In genomic region chr4:150038335-150039076, GRCh38 we compare ENCODE assay signal across 13 cellular contexts. TPM values are rescaled to one million over a fixed set of nuclear protein-coding genes. Genes with fewer than 3 reads are reported as not detected.
A peak's percentile ranks its signal among the peaks of the same experiment; 100 is the strongest.
DNase-seq lines count a peak whose midpoint lies in the region; ATAC-seq and TF ChIP-seq lines count a peak whose summit lies in the region.
"Had no signal": no experiment of that assay in that cellular context is flagged by ENCODE, and none has a peak within 500 bp of the region (broad histone marks: within the 10 kb centered on the region; RNA-seq: fewer than 3 reads in every experiment).

No MANE protein-coding gene starts in this region.

- H3K27me3 Mint-ChIP-seq in stimulated activated naive CD8-positive, alpha-beta T cell treated with anti-CD3 and anti-CD28 coated beads, Interleukin-15, amount 100 ng/mL, for 72 hours: peaks cover 26% of the 10 kb centered on the region

- no peaks in the 10 kb centered on the region for H3K27me3 ChIP-seq in stomach

- intact Hi-C loops in stomach (cut with DNase I; ENCODE audit: low total_unique reads): no loop called here

- peak; percentile 36 for ATAC-seq in stimulated activated naive CD8-positive, alpha-beta T cell treated with anti-CD3 and anti-CD28 coated beads, Interleukin-15, Interleukin-2, amounts not matched to agents 100 U/mL and 50 U/mL, for 24 hours
- ATAC-seq in stimulated activated naive CD8-positive, alpha-beta T cell treated with anti-CD3 and anti-CD28 coated beads, Interleukin-15, amount 100 ng/mL, for 72 hours: no peak
- ATAC-seq in HG02623 (IDR thresholded peaks at IDR 0.05; ENCODE audit: unreplicated experiment) (peak; percentile 86), HG03442 (IDR thresholded peaks at IDR 0.05; ENCODE audit: unreplicated experiment) (peak; percentile 98)
- ATAC-seq: Right ventricle myocardium inferior had no signal

- H3K4me3 ChIP-seq in stomach: no peak overlapping the region

- DNase-seq in stimulated activated naive CD8-positive, alpha-beta T cell treated with anti-CD3 and anti-CD28 coated beads, Interleukin-15, Interleukin-2, amounts not matched to agents 100 U/mL and 50 U/mL, for 24 hours: no peak
- DNase-seq in stimulated activated naive CD8-positive, alpha-beta T cell treated with anti-CD3 and anti-CD28 coated beads, Interleukin-15, amount 100 ng/mL, for 72 hours: no peak
- DNase-seq in SIG-M5 (lab: John Stamatoyannopoulos, UW) (no peak), stomach (no peak), nucleus accumbens (lab: John Stamatoyannopoulos, UW) (no peak), NCI-H1417 treated with DMSO at 0.1 percent for 48 hours (lab: John Stamatoyannopoulos, UW) (no peak)
- DNase-seq: activated CD4-positive, alpha-beta T cell treated with anti-CD3 and anti-CD28 coated beads for 1 hour; activated naive CD4-positive, alpha-beta T cell treated with anti-CD3 and anti-CD28 coated beads, Interleukin-2, amount 50 U/mL, for 16 hours; cortex of kidney; NCI-H187 treated with DMSO at 0.1 percent for 48 hours had no signal

- H3K27ac ChIP-seq in stomach: no peak overlapping the region

- no peaks in the 10 kb centered on the region for H3K9me3 ChIP-seq in stomach

- no peak for TF ChIP-seq POLR2A in stomach (IDR thresholded peaks at IDR 0.05)

- H3K9me3 Mint-ChIP-seq in stimulated activated naive CD8-positive, alpha-beta T cell treated with anti-CD3 and anti-CD28 coated beads, Interleukin-15, amount 100 ng/mL, for 72 hours: no peaks in the 10 kb centered on the region

- no peaks in the 10 kb centered on the region for H3K4me1 Mint-ChIP-seq in stimulated activated naive CD8-positive, alpha-beta T cell treated with anti-CD3 and anti-CD28 coated beads, Interleukin-15, amount 100 ng/mL, for 72 hours

- WGBS in stomach, 5 donors: 67 to 79% (median 77%) methylated on average over 6 of the region's 6 CpGs

- H3K4me3 Mint-ChIP-seq in stimulated activated naive CD8-positive, alpha-beta T cell treated with anti-CD3 and anti-CD28 coated beads, Interleukin-15, amount 100 ng/mL, for 72 hours: no peak overlapping the region

- H3K27ac Mint-ChIP-seq in stimulated activated naive CD8-positive, alpha-beta T cell treated with anti-CD3 and anti-CD28 coated beads, Interleukin-15, amount 100 ng/mL, for 72 hours: no peak overlapping the region

- H3K36me3 ChIP-seq in stomach: no peaks in the 10 kb centered on the region

- TF ChIP-seq EP300 in stomach (IDR thresholded peaks at IDR 0.05): no peak

- no peaks in the 10 kb centered on the region for H3K4me1 ChIP-seq in stomach

- TF ChIP-seq CTCF in stomach (IDR thresholded peaks at IDR 0.05): no peak

RNA-seq across cellular contexts. Expression of gene DCLK2, which starts 39.7 kb away (rescaled TPM):
- 10 to 100 TPM in 1 of 5 donors, 1 to 10 TPM in 4; 1.4 to 16.3 (median 3.6) TPM for total RNA-seq in stomach
- polyA plus RNA-seq in stomach: 1 to 10 TPM in 1 of 3 donors, under 1 TPM in 2; 0.61 to 1.2 (median 0.68) TPM
